13 cellular contexts compared by ENCODE assay signal in the genomic region with DNA sequence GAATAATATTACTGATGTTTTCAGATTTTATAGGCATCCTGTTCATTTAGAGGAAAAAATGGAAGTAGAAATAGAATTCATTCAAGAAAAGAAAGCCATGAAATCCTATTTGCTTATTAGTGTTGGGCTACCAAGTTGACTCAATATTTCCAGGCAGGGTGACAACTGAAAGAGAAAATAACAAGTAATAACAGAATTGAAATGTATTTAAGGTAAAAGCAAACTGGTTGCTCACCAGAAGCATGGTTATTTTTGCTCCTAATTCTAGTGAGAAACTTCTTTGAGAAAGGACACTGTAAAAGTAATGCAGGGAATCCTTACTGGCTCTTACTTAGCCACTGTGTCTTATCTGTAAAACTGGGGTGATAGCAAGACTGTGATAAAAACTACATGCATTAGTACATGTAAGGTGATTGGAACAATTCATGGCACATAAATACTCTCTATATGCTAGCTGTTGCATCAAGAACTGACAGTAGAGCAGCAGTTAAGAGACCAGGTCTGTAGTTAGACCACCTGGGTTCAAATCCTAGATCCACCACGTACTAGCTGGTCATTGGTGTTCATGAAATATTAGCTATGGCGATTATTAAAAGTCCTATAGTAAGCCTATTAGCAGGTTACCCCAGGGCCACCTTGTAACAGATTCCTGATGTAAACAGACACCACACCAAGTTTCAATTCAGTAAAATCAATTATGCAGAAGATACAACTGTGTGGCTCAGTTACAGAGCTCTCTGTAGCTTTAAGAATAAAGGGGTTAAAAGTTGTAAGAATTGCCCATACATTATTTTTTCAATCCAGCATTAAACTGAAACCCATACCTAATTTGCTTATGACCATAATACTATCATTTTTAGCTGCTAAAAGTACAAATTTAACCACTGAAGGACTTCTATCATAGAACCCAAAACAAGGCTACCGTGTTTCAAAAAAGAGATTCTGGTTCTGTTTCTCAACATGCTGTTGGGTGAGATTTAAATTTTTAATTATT.
A peak's percentile ranks its signal among the peaks of the same experiment; 100 is the strongest.
DNase-seq lines count a peak whose midpoint lies in the region; ATAC-seq lines count a peak whose summit lies in the region.
"Had no signal": no experiment of that assay in that cellular context is flagged by ENCODE, and none has a peak within 500 bp of the region (broad histone marks: within the 10 kb centered on the region; RNA-seq: fewer than 3 reads in every experiment).

No MANE protein-coding gene starts in this region.

- peak; percentile 8 for DNase-seq in fibroblast of gingiva (ENCODE audit: low read depth)
- no peak for DNase-seq in cardiac septum (ENCODE audit: low spot score)
- DNase-seq in HT-29 (ENCODE audit: low spot score), result no peak
- DNase-seq: activated CD4-positive, alpha-beta T cell treated with anti-CD3 and anti-CD28 coated beads for 1 hour; caudate nucleus; NCI-H1092 treated with DMSO at 0.1 percent for 48 hours; ovary; stimulated activated naive CD4-positive, alpha-beta T cell treated with Interleukin-2 at 50 U/mL for 16 hours had no signal

- no peaks in the 10 kb centered on the region for H3K36me3 Mint-ChIP-seq in stimulated activated memory B cell treated with anti-CD40 and anti-IgM and Interleukin-4, amounts not matched to agents 10 μg/mL and 1 μg/mL and 100 μg/mL, for 72 hours

- H3K27ac Mint-ChIP-seq in stimulated activated memory B cell treated with anti-CD40 and anti-IgM and Interleukin-4, amounts not matched to agents 10 μg/mL and 1 μg/mL and 100 μg/mL, for 72 hours, result no peak overlapping the region

- H3K27me3 Mint-ChIP-seq in stimulated activated memory B cell treated with anti-CD40 and anti-IgM and Interleukin-4, amounts not matched to agents 10 μg/mL and 1 μg/mL and 100 μg/mL, for 72 hours, result peaks cover 9% of the 10 kb centered on the region

- intact Hi-C loops in cardiac septum (cut with DNase I), result no loop called here

- H3K4me1 Mint-ChIP-seq in stimulated activated memory B cell treated with anti-CD40 and anti-IgM and Interleukin-4, amounts not matched to agents 10 μg/mL and 1 μg/mL and 100 μg/mL, for 72 hours, result no peaks in the 10 kb centered on the region

- no peak overlapping the region for H3K4me3 Mint-ChIP-seq in stimulated activated memory B cell treated with anti-CD40 and anti-IgM and Interleukin-4, amounts not matched to agents 10 μg/mL and 1 μg/mL and 100 μg/mL, for 72 hours

- peaks cover 7% of the 10 kb centered on the region for H3K9me3 Mint-ChIP-seq in stimulated activated memory B cell treated with anti-CD40 and anti-IgM and Interleukin-4, amounts not matched to agents 10 μg/mL and 1 μg/mL and 100 μg/mL, for 72 hours

- ATAC-seq in GM19023 (IDR thresholded peaks at IDR 0.05; ENCODE audit: unreplicated experiment), result peak; percentile 78
- peak; percentile 63 for ATAC-seq in GM21576 (IDR thresholded peaks at IDR 0.05; ENCODE audit: unreplicated experiment)
- ATAC-seq in HG03064 (IDR thresholded peaks at IDR 0.05; ENCODE audit: low read depth, unreplicated experiment), result peak; percentile 55
- ATAC-seq in stimulated activated memory B cell treated with anti-CD40 and anti-IgM and Interleukin-4, amounts not matched to agents 10 μg/mL and 1 μg/mL and 100 μg/mL, for 72 hours, result no peak
- ATAC-seq: SK-N-SH treated with all-trans-retinoic acid at 6 μM for 48 hours had no signal
